In the genomic region with DNA sequence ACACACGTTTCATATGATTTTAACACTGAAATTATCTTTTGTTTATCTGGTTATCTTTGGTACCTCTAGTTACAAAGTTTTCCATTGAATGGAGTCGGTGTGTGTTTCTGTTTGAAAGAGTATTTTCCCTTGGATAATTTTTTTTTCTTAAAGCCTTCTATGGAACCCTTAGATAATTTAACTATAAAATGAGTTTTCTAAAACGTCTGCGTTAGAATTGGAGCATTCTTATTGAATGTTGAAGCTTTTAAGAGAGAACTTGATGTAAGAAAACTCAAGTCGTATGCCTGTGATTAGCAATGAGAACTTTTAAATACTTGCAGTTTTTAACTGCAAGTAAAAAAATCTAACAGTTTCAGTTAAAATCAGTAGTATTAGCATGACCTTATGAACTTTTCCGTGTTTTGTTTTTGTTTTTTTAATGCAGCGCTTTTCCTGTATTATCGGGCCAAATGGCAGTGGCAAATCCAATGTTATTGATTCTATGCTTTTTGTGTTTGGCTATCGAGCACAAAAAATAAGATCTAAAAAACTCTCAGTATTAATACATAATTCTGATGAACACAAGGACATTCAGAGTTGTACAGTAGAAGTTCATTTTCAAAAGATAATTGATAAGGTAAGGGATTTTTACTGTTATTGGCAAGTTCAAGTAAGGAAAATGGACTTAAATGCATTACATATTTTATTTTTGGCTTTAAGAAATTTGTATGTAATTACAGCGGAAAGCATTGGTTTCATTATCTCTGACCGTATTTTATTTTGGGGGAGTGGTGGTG, we compare ENCODE assay signal across 1 cellular context.
TF ChIP-seq lines count a peak whose summit lies in the region.

No MANE protein-coding gene starts in this region.

TF ChIP-seq in HCT116, 20 proteins besides CTCF, POLR2A, EP300 and RAD21 (continued from another document):
- TF ChIP-seq, protein P1, sequence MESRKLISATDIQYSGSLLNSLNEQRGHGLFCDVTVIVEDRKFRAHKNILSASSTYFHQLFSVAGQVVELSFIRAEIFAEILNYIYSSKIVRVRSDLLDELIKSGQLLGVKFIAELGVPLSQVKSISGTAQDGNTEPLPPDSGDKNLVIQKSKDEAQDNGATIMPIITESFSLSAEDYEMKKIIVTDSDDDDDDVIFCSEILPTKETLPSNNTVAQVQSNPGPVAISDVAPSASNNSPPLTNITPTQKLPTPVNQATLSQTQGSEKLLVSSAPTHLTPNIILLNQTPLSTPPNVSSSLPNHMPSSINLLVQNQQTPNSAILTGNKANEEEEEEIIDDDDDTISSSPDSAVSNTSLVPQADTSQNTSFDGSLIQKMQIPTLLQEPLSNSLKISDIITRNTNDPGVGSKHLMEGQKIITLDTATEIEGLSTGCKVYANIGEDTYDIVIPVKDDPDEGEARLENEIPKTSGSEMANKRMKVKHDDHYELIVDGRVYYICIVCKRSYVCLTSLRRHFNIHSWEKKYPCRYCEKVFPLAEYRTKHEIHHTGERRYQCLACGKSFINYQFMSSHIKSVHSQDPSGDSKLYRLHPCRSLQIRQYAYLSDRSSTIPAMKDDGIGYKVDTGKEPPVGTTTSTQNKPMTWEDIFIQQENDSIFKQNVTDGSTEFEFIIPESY (IDR thresholded peaks at IDR 0.05; ENCODE audit: extremely low read depth, insufficient replicate concordance, low read length), result no peak
- TF ChIP-seq, protein P2, sequence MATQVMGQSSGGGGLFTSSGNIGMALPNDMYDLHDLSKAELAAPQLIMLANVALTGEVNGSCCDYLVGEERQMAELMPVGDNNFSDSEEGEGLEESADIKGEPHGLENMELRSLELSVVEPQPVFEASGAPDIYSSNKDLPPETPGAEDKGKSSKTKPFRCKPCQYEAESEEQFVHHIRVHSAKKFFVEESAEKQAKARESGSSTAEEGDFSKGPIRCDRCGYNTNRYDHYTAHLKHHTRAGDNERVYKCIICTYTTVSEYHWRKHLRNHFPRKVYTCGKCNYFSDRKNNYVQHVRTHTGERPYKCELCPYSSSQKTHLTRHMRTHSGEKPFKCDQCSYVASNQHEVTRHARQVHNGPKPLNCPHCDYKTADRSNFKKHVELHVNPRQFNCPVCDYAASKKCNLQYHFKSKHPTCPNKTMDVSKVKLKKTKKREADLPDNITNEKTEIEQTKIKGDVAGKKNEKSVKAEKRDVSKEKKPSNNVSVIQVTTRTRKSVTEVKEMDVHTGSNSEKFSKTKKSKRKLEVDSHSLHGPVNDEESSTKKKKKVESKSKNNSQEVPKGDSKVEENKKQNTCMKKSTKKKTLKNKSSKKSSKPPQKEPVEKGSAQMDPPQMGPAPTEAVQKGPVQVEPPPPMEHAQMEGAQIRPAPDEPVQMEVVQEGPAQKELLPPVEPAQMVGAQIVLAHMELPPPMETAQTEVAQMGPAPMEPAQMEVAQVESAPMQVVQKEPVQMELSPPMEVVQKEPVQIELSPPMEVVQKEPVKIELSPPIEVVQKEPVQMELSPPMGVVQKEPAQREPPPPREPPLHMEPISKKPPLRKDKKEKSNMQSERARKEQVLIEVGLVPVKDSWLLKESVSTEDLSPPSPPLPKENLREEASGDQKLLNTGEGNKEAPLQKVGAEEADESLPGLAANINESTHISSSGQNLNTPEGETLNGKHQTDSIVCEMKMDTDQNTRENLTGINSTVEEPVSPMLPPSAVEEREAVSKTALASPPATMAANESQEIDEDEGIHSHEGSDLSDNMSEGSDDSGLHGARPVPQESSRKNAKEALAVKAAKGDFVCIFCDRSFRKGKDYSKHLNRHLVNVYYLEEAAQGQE (IDR thresholded peaks at IDR 0.05; ENCODE audit: low read depth), result no peak
